In the genomic region with DNA sequence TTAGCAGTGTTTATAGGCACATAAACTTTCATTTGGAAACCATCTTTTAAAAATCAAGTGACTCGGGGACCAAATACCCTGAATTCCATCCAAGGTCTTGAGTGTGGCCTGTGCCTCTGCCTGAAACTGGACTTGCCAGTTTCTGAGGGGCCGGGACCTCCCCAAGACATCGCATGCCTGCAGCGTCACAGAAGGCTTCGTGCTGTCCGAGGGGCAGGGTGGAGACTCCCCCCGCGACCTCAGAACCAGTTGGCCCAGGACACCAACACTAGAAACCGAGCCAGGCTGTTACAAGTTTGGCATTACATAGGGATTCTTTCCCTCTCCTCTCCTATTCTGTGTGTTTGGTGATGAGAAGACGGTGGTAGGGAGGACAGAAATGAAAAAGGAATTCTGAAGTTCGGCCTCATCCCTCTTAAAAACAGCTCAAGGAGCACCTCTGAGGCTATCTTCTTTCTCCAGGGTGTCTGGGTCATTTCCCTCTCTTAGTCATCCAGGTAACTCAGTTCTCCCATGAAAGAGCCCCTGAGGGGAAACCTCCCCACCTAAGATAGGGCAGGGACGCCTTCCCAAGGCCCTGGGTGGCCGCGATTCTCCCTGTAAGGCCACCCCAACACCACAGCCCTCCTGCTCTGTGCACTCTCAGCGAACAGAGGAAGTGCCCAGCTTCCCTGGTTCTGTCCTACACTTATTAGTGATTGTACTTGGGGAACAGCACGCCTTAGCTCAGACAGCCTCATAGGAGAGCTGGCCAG, we compare ENCODE assay signal across 16 cellular contexts.
A peak's percentile ranks its signal among the peaks of the same experiment; 100 is the strongest.
DNase-seq lines count a peak whose midpoint lies in the region; ATAC-seq and TF ChIP-seq lines count a peak whose summit lies in the region.
"Had no signal": no experiment of that assay in that cellular context is flagged by ENCODE, and none has a peak within 500 bp of the region (broad histone marks: within the 10 kb centered on the region; RNA-seq: fewer than 3 reads in every experiment).

No MANE protein-coding gene starts in this region.

- H3K4me1 ChIP-seq in foreskin keratinocyte = peaks cover 15% of the 10 kb centered on the region
- H3K4me1 ChIP-seq: right lobe of liver had no signal

- peaks cover 53% of the 10 kb centered on the region for H3K4me1 Mint-ChIP-seq in activated T-cell treated with anti-CD3 and anti-CD28 coated beads, Interleukin-2, amount 50 U/mL, for 72 hours (ENCODE audit: low read depth)
- H3K4me1 Mint-ChIP-seq in activated T-cell treated with anti-CD3 and anti-CD28 coated beads, Interleukin-2, amount 50 U/mL, for 4 hours (ENCODE audit: low read depth) = peaks cover 51% of the 10 kb centered on the region
- H3K4me1 Mint-ChIP-seq in activated CD8-positive, alpha-beta memory T cell treated with anti-CD3 and anti-CD28 coated beads, Interleukin-2, amount 10 ng/mL, durations not matched to agents 7 days and 5 days = peaks cover 49% of the 10 kb centered on the region
- H3K4me1 Mint-ChIP-seq in type B pancreatic cell (ENCODE audit: unreplicated experiment) (peaks cover 33% of the 10 kb centered on the region), chondrocyte (ENCODE audit: low read depth) (peaks cover 4% of the 10 kb centered on the region)

- no peak for DNase-seq in activated T-cell treated with anti-CD3 and anti-CD28 coated beads, Interleukin-2, amount 50 U/mL, for 72 hours
- no peak for DNase-seq in activated T-cell treated with anti-CD3 and anti-CD28 coated beads, Interleukin-2, amount 50 U/mL, for 4 hours
- peak; percentile 16 for DNase-seq in activated CD8-positive, alpha-beta memory T cell treated with anti-CD3 and anti-CD28 coated beads, Interleukin-2, amount 10 ng/mL, durations not matched to agents 7 days and 5 days
- DNase-seq in foreskin keratinocyte (peak in 1 of 2 donors; percentile 19), type B pancreatic cell (ENCODE audit: extremely low spot score, unreplicated experiment) (no peak), kidney tubule cell (ENCODE audit: low spot score) (no peak), chondrocyte (ENCODE audit: low spot score) (no peak)
- DNase-seq: activated CD4-positive, alpha-beta T cell treated with anti-CD3 and anti-CD28 coated beads, Interleukin-2, amount 50 U/mL, for 4 hours; anterior cingulate cortex; dorsolateral prefrontal cortex; MM.1S; right lobe of liver; stimulated activated CD4-positive, alpha-beta T cell treated with anti-CD3 and anti-CD28 coated beads, Interleukin-4, amount 100 ng/mL, for 24 hours; T-helper 9 cell had no signal

- no peaks in the 10 kb centered on the region for H3K27me3 Mint-ChIP-seq in activated T-cell treated with anti-CD3 and anti-CD28 coated beads, Interleukin-2, amount 50 U/mL, for 72 hours (ENCODE audit: low read depth)
- no peaks in the 10 kb centered on the region for H3K27me3 Mint-ChIP-seq in activated T-cell treated with anti-CD3 and anti-CD28 coated beads, Interleukin-2, amount 50 U/mL, for 4 hours (ENCODE audit: low read depth)
- no peaks in the 10 kb centered on the region for H3K27me3 Mint-ChIP-seq in activated CD8-positive, alpha-beta memory T cell treated with anti-CD3 and anti-CD28 coated beads, Interleukin-2, amount 10 ng/mL, durations not matched to agents 7 days and 5 days
- no peaks in the 10 kb centered on the region for H3K27me3 Mint-ChIP-seq in type B pancreatic cell
- H3K27me3 Mint-ChIP-seq in chondrocyte (ENCODE audit: low read depth) = peaks cover 6% of the 10 kb centered on the region

- H3K27ac ChIP-seq in foreskin keratinocyte = peak overlapping the region; percentile 46
- H3K27ac ChIP-seq: dorsolateral prefrontal cortex, neutrophil, right lobe of liver had no signal

- peak overlapping the region; percentile 90 for H3K27ac Mint-ChIP-seq in activated T-cell treated with anti-CD3 and anti-CD28 coated beads, Interleukin-2, amount 50 U/mL, for 72 hours
- peak overlapping the region; percentile 67 for H3K27ac Mint-ChIP-seq in activated CD8-positive, alpha-beta memory T cell treated with anti-CD3 and anti-CD28 coated beads, Interleukin-2, amount 10 ng/mL, durations not matched to agents 7 days and 5 days
- peak overlapping the region; percentile 78 for H3K27ac Mint-ChIP-seq in type B pancreatic cell
- no peak overlapping the region for H3K27ac Mint-ChIP-seq in chondrocyte (ENCODE audit: unreplicated experiment)

- no peaks in the 10 kb centered on the region for H3K9me3 Mint-ChIP-seq in activated T-cell treated with anti-CD3 and anti-CD28 coated beads, Interleukin-2, amount 50 U/mL, for 72 hours
- H3K9me3 Mint-ChIP-seq in activated T-cell treated with anti-CD3 and anti-CD28 coated beads, Interleukin-2, amount 50 U/mL, for 4 hours = no peaks in the 10 kb centered on the region
- H3K9me3 Mint-ChIP-seq in activated CD8-positive, alpha-beta memory T cell treated with anti-CD3 and anti-CD28 coated beads, Interleukin-2, amount 10 ng/mL, durations not matched to agents 7 days and 5 days (ENCODE audit: low read depth) = no peaks in the 10 kb centered on the region
- H3K9me3 Mint-ChIP-seq in type B pancreatic cell (no peaks in the 10 kb centered on the region), chondrocyte (ENCODE audit: low read depth) (no peaks in the 10 kb centered on the region)

- peaks cover 5 to 28% of the 10 kb centered on the region in 2 donors for H3K36me3 Mint-ChIP-seq in activated T-cell treated with anti-CD3 and anti-CD28 coated beads, Interleukin-2, amount 50 U/mL, for 72 hours (ENCODE audit: insufficient read depth in 2 of 2)
- peaks cover 40% of the 10 kb centered on the region for H3K36me3 Mint-ChIP-seq in activated T-cell treated with anti-CD3 and anti-CD28 coated beads, Interleukin-2, amount 50 U/mL, for 4 hours (ENCODE audit: insufficient read depth)
- peaks cover 52% of the 10 kb centered on the region for H3K36me3 Mint-ChIP-seq in activated CD8-positive, alpha-beta memory T cell treated with anti-CD3 and anti-CD28 coated beads, Interleukin-2, amount 10 ng/mL, durations not matched to agents 7 days and 5 days
- H3K36me3 Mint-ChIP-seq in type B pancreatic cell (peaks cover 12% of the 10 kb centered on the region), chondrocyte (ENCODE audit: low read depth) (no peaks in the 10 kb centered on the region)

- no peaks in the 10 kb centered on the region for H3K27me3 ChIP-seq in foreskin keratinocyte
- H3K27me3 ChIP-seq: neutrophil, right lobe of liver had no signal

- no peak for ATAC-seq in activated T-cell treated with anti-CD3 and anti-CD28 coated beads, Interleukin-2, amount 50 U/mL, for 72 hours (replicated peaks in 1 of 2)
- ATAC-seq in activated T-cell treated with anti-CD3 and anti-CD28 coated beads, Interleukin-2, amount 50 U/mL, for 4 hours = no peak
- no peak for ATAC-seq in activated CD8-positive, alpha-beta memory T cell treated with anti-CD3 and anti-CD28 coated beads, Interleukin-2, amount 10 ng/mL, durations not matched to agents 7 days and 5 days
- peak; percentile 52 for ATAC-seq in foreskin keratinocyte
- no peak for ATAC-seq in GM19351 (IDR thresholded peaks at IDR 0.05; ENCODE audit: unreplicated experiment)

- no peak overlapping the region for H3K4me3 Mint-ChIP-seq in activated T-cell treated with anti-CD3 and anti-CD28 coated beads, Interleukin-2, amount 50 U/mL, for 72 hours
- no peak overlapping the region for H3K4me3 Mint-ChIP-seq in activated T-cell treated with anti-CD3 and anti-CD28 coated beads, Interleukin-2, amount 50 U/mL, for 4 hours
- H3K4me3 Mint-ChIP-seq in activated CD8-positive, alpha-beta memory T cell treated with anti-CD3 and anti-CD28 coated beads, Interleukin-2, amount 10 ng/mL, durations not matched to agents 7 days and 5 days = no peak overlapping the region
- H3K4me3 Mint-ChIP-seq in type B pancreatic cell (peak overlapping the region; percentile 28), chondrocyte (ENCODE audit: unreplicated experiment) (no peak overlapping the region)

- TF ChIP-seq CTCF in foreskin keratinocyte (conservative IDR thresholded peaks at IDR 0.05) = no peak
- TF ChIP-seq CTCF in type B pancreatic cell (conservative IDR thresholded peaks at IDR 0.05) = no peak
- no peak for TF ChIP-seq CTCF in chondrocyte (IDR thresholded peaks at IDR 0.05)

- CTCF ChIA-PET in activated CD8-positive, alpha-beta memory T cell treated with anti-CD3 and anti-CD28 coated beads, Interleukin-2, amount 10 ng/mL, durations not matched to agents 7 days and 5 days (lab: Charles Lee) = interaction anchor here (2.6 kb wide), 1 partner anchor 10 kb away, joined by 11 read pairs; no protein-coding TSS in a partner anchor
